8 cellular contexts compared by ENCODE assay signal in the genomic region with DNA sequence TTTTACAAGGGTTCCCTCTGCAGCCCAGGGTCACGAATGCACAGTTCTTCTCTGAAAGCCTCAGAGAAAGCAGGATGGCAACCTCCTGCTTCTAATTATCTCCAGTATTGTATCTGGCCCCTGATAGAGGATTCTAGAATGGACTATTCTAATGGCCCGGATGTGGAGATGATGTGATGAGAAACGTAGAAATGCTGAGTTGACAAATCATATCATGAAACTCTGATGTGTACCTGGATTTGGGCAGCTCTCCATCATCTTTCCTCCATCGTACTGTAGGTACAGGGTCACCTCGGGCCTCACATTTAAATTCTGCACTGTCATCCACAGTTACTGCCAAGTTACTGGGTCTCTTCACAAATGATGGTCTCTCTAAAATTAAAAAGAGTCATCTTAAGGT.
"Had no signal": no experiment of that assay in that cellular context is flagged by ENCODE, and none has a peak within 500 bp of the region (broad histone marks: within the 10 kb centered on the region; RNA-seq: fewer than 3 reads in every experiment).

No MANE protein-coding gene starts in this region.

- H3K27ac ChIP-seq: GM23248, HL-60 had no signal

- H3K27me3 Mint-ChIP-seq: IgD-negative memory B cell had no signal

- H3K36me3 Mint-ChIP-seq: IgD-negative memory B cell had no signal

- H3K4me3 ChIP-seq: GM23248 had no signal

- H3K9ac ChIP-seq: GM23248 had no signal

- H3K27ac Mint-ChIP-seq: IgD-negative memory B cell had no signal

- H3K4me1 Mint-ChIP-seq: IgD-negative memory B cell had no signal

- H3K9me3 Mint-ChIP-seq: H9 had no signal

- FAIRE-seq: H54 had no signal

- H2AFZ ChIP-seq: GM23248 had no signal

- DNase-seq: GM23248, GOT3, H9, HCEC 1CT, KG1 had no signal

- H3K4me3 Mint-ChIP-seq: H9, IgD-negative memory B cell had no signal
